22 cellular contexts compared by ENCODE assay signal in genomic region chr5:163448491-163448890, GRCh38.
"Had no signal": no experiment of that assay in that cellular context is flagged by ENCODE, and none has a peak within 500 bp of the region (broad histone marks: within the 10 kb centered on the region; RNA-seq: fewer than 3 reads in every experiment).

No MANE protein-coding gene starts in this region.

- H3K27me3 ChIP-seq: gastroesophageal sphincter, thyroid gland, upper lobe of right lung had no signal

- H3K27ac Mint-ChIP-seq: activated naive CD8-positive, alpha-beta T cell treated with anti-CD3 and anti-CD28 coated beads for 36 hours; nephron progenitor cell had no signal

- ATAC-seq: gastroesophageal sphincter, right cardiac atrium, upper lobe of right lung had no signal

- H3K9me3 Mint-ChIP-seq: activated naive CD8-positive, alpha-beta T cell treated with anti-CD3 and anti-CD28 coated beads for 36 hours; activated T-helper 2 cell treated with anti-CD3 and anti-CD28 coated beads, Interferon-gamma antibody, Interleukin-2, Interleukin-4, amounts not matched to agents 10 μg/mL and 5 μg/mL and 100 μg/mL, durations not matched to agents 14 hours and 24 hours and 36 hours; stimulated activated naive CD8-positive, alpha-beta T cell treated with anti-CD3 and anti-CD28 coated beads, Interleukin-15, Interleukin-2, amounts not matched to agents 100 ng/mL and 50 ng/mL, for 24 hours had no signal

- H3K27ac ChIP-seq: epithelial cell of prostate, gastroesophageal sphincter, parathyroid adenoma, thyroid gland, upper lobe of right lung had no signal

- H3K4me3 Mint-ChIP-seq: activated naive CD8-positive, alpha-beta T cell treated with anti-CD3 and anti-CD28 coated beads for 36 hours; nephron progenitor cell; stimulated activated naive CD8-positive, alpha-beta T cell treated with anti-CD3 and anti-CD28 coated beads, Interleukin-15, Interleukin-2, amounts not matched to agents 100 ng/mL and 50 ng/mL, for 24 hours had no signal

- H3K9me3 ChIP-seq: gastroesophageal sphincter, thyroid gland, upper lobe of right lung had no signal

- DNase-seq: activated CD4-positive, alpha-beta T cell treated with anti-CD3 and anti-CD28 coated beads for 1 hour; activated CD4-positive, alpha-beta T cell treated with anti-CD3 and anti-CD28 coated beads, Interleukin-2, amount 50 U/mL, for 4 hours; activated naive CD4-positive, alpha-beta T cell; activated naive CD8-positive, alpha-beta T cell treated with anti-CD3 and anti-CD28 coated beads for 36 hours; activated T-cell treated with anti-CD3 and anti-CD28 coated beads for 4 hours; amygdala; cerebellar nuclear complex; cortex of kidney; head of caudate nucleus; hypothalamus; nephron progenitor cell; right cardiac atrium; stimulated activated CD4-positive, alpha-beta T cell treated with anti-CD3 and anti-CD28 coated beads, Interleukin-4, amount 100 ng/mL, for 24 hours; substantia nigra; T-helper 9 cell; thyroid gland; upper lobe of right lung had no signal

- H3K4me3 ChIP-seq: gastroesophageal sphincter, thyroid gland, upper lobe of right lung had no signal

- H3K4me1 Mint-ChIP-seq: nephron progenitor cell had no signal

- H3K4me1 ChIP-seq: thyroid gland, upper lobe of right lung had no signal

- H3K27me3 Mint-ChIP-seq: activated naive CD8-positive, alpha-beta T cell treated with anti-CD3 and anti-CD28 coated beads for 36 hours; stimulated activated naive CD8-positive, alpha-beta T cell treated with anti-CD3 and anti-CD28 coated beads, Interleukin-15, Interleukin-2, amounts not matched to agents 100 ng/mL and 50 ng/mL, for 24 hours had no signal
